ENCODE assay signal across 8 cellular contexts in the genomic region with DNA sequence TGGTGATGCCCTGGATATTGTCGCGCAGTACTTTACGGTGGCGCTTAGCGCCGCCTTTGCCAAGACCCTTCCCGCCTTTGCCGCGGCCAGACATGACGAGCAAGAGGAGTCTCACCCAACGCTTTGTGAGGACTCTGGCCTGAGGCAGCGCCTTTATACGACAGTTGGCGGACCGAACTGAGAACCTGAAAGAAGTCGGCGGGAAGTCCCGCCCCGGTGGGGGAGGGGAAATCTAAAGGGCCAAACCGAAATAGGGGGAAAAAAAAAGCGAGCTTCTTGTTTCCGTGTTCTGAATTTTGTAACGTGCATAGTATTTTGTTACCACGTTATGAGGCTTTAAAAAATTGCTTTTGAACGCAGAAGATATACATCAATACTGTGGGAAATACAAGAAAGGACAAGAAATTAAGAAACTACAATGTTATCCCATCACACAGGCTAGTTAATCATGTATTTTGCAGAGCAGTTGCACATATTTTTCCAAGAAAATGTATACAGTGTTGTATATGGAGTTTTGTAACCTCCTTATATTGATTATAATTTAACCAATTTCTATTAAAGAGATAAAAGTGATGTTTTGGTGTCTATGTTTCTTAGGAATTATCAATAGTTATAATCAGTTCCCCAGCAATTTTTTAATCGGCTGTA.
DNase-seq lines count a peak whose midpoint lies in the region; ATAC-seq, FAIRE-seq and TF ChIP-seq lines count a peak whose summit lies in the region.
"Not testable (repeated sequence)": the region's sequence is repeated elsewhere in the genome, so short reads cannot be mapped to it uniquely, and the experiment has no call there.

No MANE protein-coding gene starts in this region.

- not testable (repeated sequence) for H3K9me3 Mint-ChIP-seq in WTC11

- intact Hi-C loops in mammary epithelial cell (cut with micrococcal nuclease): loop anchor here (10.0 kb wide), 1 partner anchor 253 kb away; a partner anchor contains a TSS
- intact Hi-C loops in kidney (cut with DNase I): not testable (repeated sequence)

- TF ChIP-seq CTCF in WTC11 (IDR thresholded peaks at IDR 0.05); mammary epithelial cell (conservative IDR thresholded peaks at IDR 0.05 in 1 of 2, IDR thresholded peaks at IDR 0.05 in 1 of 2; ENCODE audit: extremely low read depth in 1 of 2, insufficient read depth in 1 of 2, low read depth in 1 of 2, low read length in 2 of 2); kidney (IDR thresholded peaks at IDR 0.05; ENCODE audit: borderline replicate concordance, extremely low read depth, insufficient read depth); smooth muscle cell (IDR thresholded peaks at IDR 0.05; ENCODE audit: borderline replicate concordance, insufficient read depth, poor library complexity, severe bottlenecking): not testable (repeated sequence)

- peaks cover 15% of the 10 kb centered on the region; the same call in 1 of the 2 replicates for H3K36me3 ChIP-seq in BLaER1
- not testable (repeated sequence) for H3K36me3 ChIP-seq in mammary epithelial cell (ENCODE audit: insufficient read depth, low read length); kidney (ENCODE audit: control insufficient read depth in 1 of 2, insufficient read depth in 2 of 2, low read length in 2 of 2); smooth muscle cell (ENCODE audit: low read depth)

- H3K4me3 ChIP-seq in BLaER1: peak overlapping the region; percentile 77
- peak overlapping the region; percentile 21 to 41 (median 30) for H3K4me3 ChIP-seq in mammary epithelial cell (replicated peaks in 1 of 3; ENCODE audit: insufficient read depth in 1 of 3, low read depth in 2 of 3, low read length in 3 of 3)
- peak overlapping the region in 1 of 2 donors; percentile 67 for H3K4me3 ChIP-seq in kidney (ENCODE audit: low read length in 2 of 2)
- peak overlapping the region; percentile 56 for H3K4me3 ChIP-seq in smooth muscle cell

- dilution Hi-C loops in mammary epithelial cell (cut with HindIII; ENCODE audit: low sequenced_read_pairs): not testable (repeated sequence)

- CTCF ChIA-PET in WTC11 (lab: Charles Lee); mammary epithelial cell (lab: Charles Lee; ENCODE audit: low non-redundant PET): not testable (repeated sequence)

- BruUV-seq in mammary epithelial cell (replicated peaks; lab: Mats Ljungman, UMichigan): not testable (repeated sequence)

- H3K79me2 ChIP-seq in mammary epithelial cell (ENCODE audit: insufficient read depth, low read length) (peaks cover 11% of the 10 kb centered on the region), smooth muscle cell (ENCODE audit: low read depth) (peaks cover 27% of the 10 kb centered on the region)

- H3K4me1 Mint-ChIP-seq in WTC11: peaks cover 35% of the 10 kb centered on the region

- 0% methylated on average over 15 of the region's 26 CpGs for WGBS in mammary epithelial cell (ENCODE audit: low coverage, missing lambda C conversion rate)
- WGBS in smooth muscle cell (ENCODE audit: low lambda C conversion rate): 5% methylated on average over 22 of the region's 26 CpGs

- DNase-seq in NCI-H226 (peak; percentile 53), WTC11 (ENCODE audit: low spot score) (peak; percentile 78), mammary epithelial cell (peak; percentile 49), kidney (peak; percentile 90)
- not testable (repeated sequence) for DNase-seq in smooth muscle cell (lab: John Stamatoyannopoulos, UW; ENCODE audit: unreplicated experiment)

- in situ Hi-C loops in mammary epithelial cell (cut with MboI; ENCODE audit: low sequenced_read_pairs in 2 of 2): not testable (repeated sequence)

- peak overlapping the region; percentile 99 for H3K27ac Mint-ChIP-seq in WTC11

- H3K4me3 Mint-ChIP-seq in WTC11: peak overlapping the region; percentile 97

- not testable (repeated sequence) for H4K20me1 ChIP-seq in BLaER1; mammary epithelial cell (ENCODE audit: insufficient read depth, low read length); smooth muscle cell (ENCODE audit: low read depth)

- H3K9me3 ChIP-seq in BLaER1; mammary epithelial cell (replicated peaks; ENCODE audit: insufficient read depth, low read length); kidney (ENCODE audit: control insufficient read depth in 1 of 2, low read length in 2 of 2); smooth muscle cell (replicated peaks; ENCODE audit: low read depth): not testable (repeated sequence)

- FAIRE-seq in kidney (lab: Jason Lieb, UNC): not testable (repeated sequence)

- H3K27ac ChIP-seq in BLaER1: peak overlapping the region; percentile 97
- H3K27ac ChIP-seq in mammary epithelial cell (ENCODE audit: insufficient read depth, low read depth, low read length): peak overlapping the region; percentile 47
- not testable (repeated sequence) for H3K27ac ChIP-seq in kidney (ENCODE audit: low read depth in 2 of 2, low read length in 2 of 2)
- peak overlapping the region; percentile 22 for H3K27ac ChIP-seq in smooth muscle cell (ENCODE audit: low read depth)

- H2AFZ ChIP-seq in mammary epithelial cell (ENCODE audit: low read depth, low read length): peak overlapping the region; percentile 55
- H2AFZ ChIP-seq in smooth muscle cell (ENCODE audit: low read depth): peak overlapping the region; percentile 56

- H3K4me1 ChIP-seq in BLaER1 (peaks cover 58% of the 10 kb centered on the region), smooth muscle cell (ENCODE audit: low read depth) (peaks cover 20% of the 10 kb centered on the region)
- H3K4me1 ChIP-seq in mammary epithelial cell (ENCODE audit: insufficient read depth, low read length); kidney (ENCODE audit: control insufficient read depth in 1 of 2, insufficient read depth in 1 of 2, low read depth in 1 of 2, low read length in 2 of 2): not testable (repeated sequence)

- H3F3A ChIP-seq in smooth muscle cell (ENCODE audit: low read depth): peaks cover 19% of the 10 kb centered on the region

- peak overlapping the region; percentile 69 for H3K4me2 ChIP-seq in BLaER1
- peak overlapping the region; percentile 65 for H3K4me2 ChIP-seq in mammary epithelial cell (ENCODE audit: insufficient read depth, low read depth, low read length)
- peak overlapping the region; percentile 84 for H3K4me2 ChIP-seq in smooth muscle cell

- POLR2A ChIA-PET in WTC11 (lab: Charles Lee): interaction anchor here (0.7 to 11.2 kb wide), 12 partner anchors 14 to 63 kb away, joined by 3 to 729 read pairs (median 28); a partner anchor contains a TSS

- H3K9ac ChIP-seq in BLaER1 (peak overlapping the region; percentile 45; the same call in 1 of the 2 replicates), mammary epithelial cell (ENCODE audit: insufficient read depth, low read length) (peak overlapping the region; percentile 12), smooth muscle cell (ENCODE audit: low read depth) (peak overlapping the region; percentile 6)
- H3K9ac ChIP-seq in kidney (ENCODE audit: low read length in 2 of 2): not testable (repeated sequence)

- ATAC-seq in GM19372 (IDR thresholded peaks at IDR 0.05; ENCODE audit: low read depth, unreplicated experiment) (peak; percentile 82), HG03175 (IDR thresholded peaks at IDR 0.05; ENCODE audit: unreplicated experiment) (peak; percentile 82), WTC11 (peak; percentile 76)

- H3K36me3 Mint-ChIP-seq in WTC11: peaks cover 22% of the 10 kb centered on the region

- not testable (repeated sequence) for H3K27me3 ChIP-seq in BLaER1; mammary epithelial cell (ENCODE audit: insufficient read depth, low read length); smooth muscle cell (ENCODE audit: low read depth)

- not testable (repeated sequence) for H3K27me3 Mint-ChIP-seq in WTC11 (ENCODE audit: low read depth)
